ENCODE assay signal across 8 cellular contexts in genomic region chr12:124921200-124922008, GRCh38. TPM values are rescaled to one million over a fixed set of nuclear protein-coding genes. Genes with fewer than 3 reads are reported as not detected.
DNase-seq lines count a peak whose midpoint lies in the region; ATAC-seq and TF ChIP-seq lines count a peak whose summit lies in the region.

No MANE protein-coding gene starts in this region.

- peaks cover 22% of the 10 kb centered on the region for H3K4me1 ChIP-seq in mesenchymal stem cell (ENCODE audit: control insufficient read depth, insufficient read depth, low read depth, low read length)

- peak overlapping the region in 1 of 2 experiments; percentile 45 for H3K14ac ChIP-seq in mesenchymal stem cell (ENCODE audit: low read length in 2 of 2)

- no peak overlapping the region for H2AK5ac ChIP-seq in mesenchymal stem cell (ENCODE audit: low read length, severe bottlenecking)

- H3K79me1 ChIP-seq in mesenchymal stem cell (replicated peaks; ENCODE audit: low read length, poor library complexity, severe bottlenecking) = no peaks in the 10 kb centered on the region

- H2BK12ac ChIP-seq in mesenchymal stem cell (ENCODE audit: low read length in 2 of 2) = peak overlapping the region in 1 of 2 experiments; percentile 70

- TF ChIP-seq CTCF in VCaP (conservative IDR thresholded peaks at IDR 0.05) = no peak
- no peak for TF ChIP-seq CTCF in coronary artery (IDR thresholded peaks at IDR 0.05)

- peak; percentile 63 to 67 for ATAC-seq in activated CD4-positive, CD25-positive, alpha-beta regulatory T cell treated with anti-CD3 and anti-CD28 coated beads, Interleukin-2, amount 50 U/mL, for 24 hours
- peak; percentile 35 for ATAC-seq in HG03135 (IDR thresholded peaks at IDR 0.05; ENCODE audit: unreplicated experiment)
- ATAC-seq in stimulated activated naive CD8-positive, alpha-beta T cell treated with anti-CD3 and anti-CD28 coated beads, Interleukin-15, Interleukin-2, amounts not matched to agents 100 U/mL and 50 U/mL, for 24 hours = peak; percentile 82

- H3K9ac ChIP-seq in mesenchymal stem cell (ENCODE audit: low read length) = peak overlapping the region; percentile 70

- no peak for DNase-seq in activated CD4-positive, CD25-positive, alpha-beta regulatory T cell (lab: John Stamatoyannopoulos, UW)
- DNase-seq in coronary artery (ENCODE audit: low spot score) = no peak
- peak; percentile 72 for DNase-seq in mesenchymal stem cell
- DNase-seq in stimulated activated naive CD8-positive, alpha-beta T cell treated with anti-CD3 and anti-CD28 coated beads, Interleukin-15, Interleukin-2, amounts not matched to agents 100 U/mL and 50 U/mL, for 24 hours = peak; percentile 88
- DNase-seq in HUDEP-2 (lab: John Stamatoyannopoulos, UW; ENCODE audit: unreplicated experiment in 76 of 76) = no peak

- H4K8ac ChIP-seq in mesenchymal stem cell (ENCODE audit: low read length) = peak overlapping the region; percentile 69

- H3K9me3 ChIP-seq in mesenchymal stem cell (ENCODE audit: control insufficient read depth, low read length) = no peaks in the 10 kb centered on the region

- H2BK15ac ChIP-seq in mesenchymal stem cell (ENCODE audit: low read depth, poor library complexity, severe bottlenecking) = no peak overlapping the region

- no peak overlapping the region for H2AFZ ChIP-seq in mesenchymal stem cell (ENCODE audit: low read depth, low read length)

- no peak overlapping the region for H2BK5ac ChIP-seq in mesenchymal stem cell (ENCODE audit: low read depth, low read length, poor library complexity, severe bottlenecking)

- 26% methylated on average over 13 of the region's 16 CpGs for WGBS in mesenchymal stem cell

- no peak overlapping the region for H2BK120ac ChIP-seq in mesenchymal stem cell (ENCODE audit: low read depth, low read length)

- no peak overlapping the region for H3K23ac ChIP-seq in mesenchymal stem cell (ENCODE audit: low read length in 2 of 2)

- H3K27me3 ChIP-seq in mesenchymal stem cell (ENCODE audit: control insufficient read depth in 1 of 2, insufficient read depth in 1 of 2, low read length in 2 of 2) = no peaks in the 10 kb centered on the region

- H3K36me3 ChIP-seq in mesenchymal stem cell (ENCODE audit: control insufficient read depth in 1 of 2, insufficient read depth in 2 of 2, low read depth in 1 of 2, low read length in 2 of 2) = no peaks in the 10 kb centered on the region

- no peak overlapping the region for H3K4me2 ChIP-seq in mesenchymal stem cell (ENCODE audit: low read length, poor library complexity, severe bottlenecking)

- peak overlapping the region; percentile 81 for H4K91ac ChIP-seq in mesenchymal stem cell (ENCODE audit: low read length)

- peak overlapping the region; percentile 55 for H3K27ac ChIP-seq in VCaP
- H3K27ac ChIP-seq in coronary artery = peak overlapping the region; percentile 77 to 100
- peak overlapping the region; percentile 21 for H3K27ac ChIP-seq in mesenchymal stem cell (ENCODE audit: low read length, poor library complexity, severe bottlenecking)

- H3K4me3 ChIP-seq in coronary artery (peak overlapping the region; percentile 65), mesenchymal stem cell (ENCODE audit: insufficient read depth in 1 of 2, low read depth in 1 of 2, low read length in 2 of 2) (peak overlapping the region in 1 of 2 experiments; percentile 80)

- H3K4ac ChIP-seq in mesenchymal stem cell (ENCODE audit: low read depth in 1 of 2, low read length in 2 of 2) = peak overlapping the region in 1 of 2 experiments; percentile 34

- H3K18ac ChIP-seq in mesenchymal stem cell (ENCODE audit: low read depth in 1 of 2, low read length in 2 of 2) = peak overlapping the region; percentile 10 to 89

RNA-seq across cellular contexts. Expression of gene UBC, which starts 7.0 kb away (rescaled TPM):
- polyA plus RNA-seq in mesenchymal stem cell (2013, experiment 1 of 2) = 1,267 TPM
- 1,268 TPM for polyA plus RNA-seq in mesenchymal stem cell (2013, experiment 2 of 2)

RNA-seq across cellular contexts. Expression of gene SCARB1, which starts 57.7 kb away (rescaled TPM):
- 69.1 TPM for polyA plus RNA-seq in mesenchymal stem cell (2013, experiment 1 of 2)
- polyA plus RNA-seq in mesenchymal stem cell (2013, experiment 2 of 2) = 62.0 TPM

Comparison
In these comparisons a context has a peak if more than half of its experiments do, and no peak if none do; other contexts are left out.
1. DNase-seq: peak in mesenchymal stem cell (single experiment) and stimulated activated naive CD8-positive, alpha-beta T cell treated with anti-CD3 and anti-CD28 coated beads, Interleukin-15, Interleukin-2, amounts not matched to agents 100 U/mL and 50 U/mL, for 24 hours (single experiment); none in activated CD4-positive, CD25-positive, alpha-beta regulatory T cell (0 of 4), coronary artery (single experiment) and HUDEP-2 (0 of 76).
2. H3K27ac ChIP-seq: peak in every context shown above with its lines; median percentile 88 in coronary artery; 55 in VCaP; 21 in mesenchymal stem cell.
3. Peak in every context shown above with its lines, with median percentiles within 50 percentile points of each other: ATAC-seq.